27 cellular contexts compared by ENCODE assay signal in genomic region chr10:68428396-68428795, GRCh38.
"Had no signal": no experiment of that assay in that cellular context is flagged by ENCODE, and none has a peak within 500 bp of the region (broad histone marks: within the 10 kb centered on the region; RNA-seq: fewer than 3 reads in every experiment).

No MANE protein-coding gene starts in this region.

- DNase-seq: dorsolateral prefrontal cortex; effector CD4-positive, alpha-beta T cell; foreskin melanocyte; hypothalamus; kidney; left lung; mesenchymal stem cell; mucosa of descending colon; naive B cell; pancreas; stimulated activated CD4-positive, alpha-beta T cell treated with anti-CD3 and anti-CD28 coated beads, Interleukin-12 subunit alpha, Interleukin-12 subunit beta, amount 100 ng/mL, for 4 hours; stimulated activated CD4-positive, alpha-beta T cell treated with anti-CD3 and anti-CD28 coated beads, Interleukin-1b, Interleukin-23, amount 100 ng/mL, for 48 hours; stimulated activated CD4-positive, alpha-beta T cell treated with anti-CD3 and anti-CD28 coated beads, Interleukin-4, amount 100 ng/mL, for 1 hour; stimulated activated CD8-positive, alpha-beta memory T cell treated with anti-CD3 and anti-CD28 coated beads, Interleukin-4, amount 100 ng/mL, for 48 hours; stimulated activated naive CD4-positive, alpha-beta T cell; stimulated activated naive CD8-positive, alpha-beta T cell treated with anti-CD3 and anti-CD28 coated beads, Interleukin-15, amount 100 ng/mL, for 72 hours; thyroid gland had no signal

- H3K27me3 ChIP-seq: dorsolateral prefrontal cortex, left lung, neutrophil, pancreas, right atrium auricular region, thyroid gland, vagina had no signal

- H3K4me3 ChIP-seq: coronary artery, dorsolateral prefrontal cortex, left lung, mucosa of descending colon, pancreas, prostate gland, right atrium auricular region, smooth muscle cell, thyroid gland, vagina had no signal

- FAIRE-seq: kidney, pancreas had no signal

- H3K4me1 ChIP-seq: left lung, pancreas, prostate gland, right atrium auricular region, thyroid gland, vagina had no signal

- H3K9me3 ChIP-seq: left lung, mucosa of descending colon, neutrophil, pancreas, prostate gland, right atrium auricular region, thyroid gland, vagina had no signal

- H3K27ac ChIP-seq: coronary artery, dorsolateral prefrontal cortex, epithelial cell of prostate, left lung, neutrophil, pancreas, prostate gland, right atrium auricular region, thyroid gland, vagina had no signal

- H3K4me2 ChIP-seq: smooth muscle cell had no signal

- ATAC-seq: esophagus mucosa; left lung; mucosa of descending colon; natural killer cell treated with Interleukin-12 subunit alpha and Interleukin-12 subunit beta and Interleukin-15 and Interleukin-18, amount 100 ng/mL, for 72 hours; pancreas; sciatic nerve; stimulated activated naive CD8-positive, alpha-beta T cell treated with anti-CD3 and anti-CD28 coated beads, Interleukin-15, amount 100 ng/mL, for 72 hours had no signal

- H3K36me3 ChIP-seq: pancreas, prostate gland, right atrium auricular region, thyroid gland, vagina had no signal
